In the genomic region with DNA sequence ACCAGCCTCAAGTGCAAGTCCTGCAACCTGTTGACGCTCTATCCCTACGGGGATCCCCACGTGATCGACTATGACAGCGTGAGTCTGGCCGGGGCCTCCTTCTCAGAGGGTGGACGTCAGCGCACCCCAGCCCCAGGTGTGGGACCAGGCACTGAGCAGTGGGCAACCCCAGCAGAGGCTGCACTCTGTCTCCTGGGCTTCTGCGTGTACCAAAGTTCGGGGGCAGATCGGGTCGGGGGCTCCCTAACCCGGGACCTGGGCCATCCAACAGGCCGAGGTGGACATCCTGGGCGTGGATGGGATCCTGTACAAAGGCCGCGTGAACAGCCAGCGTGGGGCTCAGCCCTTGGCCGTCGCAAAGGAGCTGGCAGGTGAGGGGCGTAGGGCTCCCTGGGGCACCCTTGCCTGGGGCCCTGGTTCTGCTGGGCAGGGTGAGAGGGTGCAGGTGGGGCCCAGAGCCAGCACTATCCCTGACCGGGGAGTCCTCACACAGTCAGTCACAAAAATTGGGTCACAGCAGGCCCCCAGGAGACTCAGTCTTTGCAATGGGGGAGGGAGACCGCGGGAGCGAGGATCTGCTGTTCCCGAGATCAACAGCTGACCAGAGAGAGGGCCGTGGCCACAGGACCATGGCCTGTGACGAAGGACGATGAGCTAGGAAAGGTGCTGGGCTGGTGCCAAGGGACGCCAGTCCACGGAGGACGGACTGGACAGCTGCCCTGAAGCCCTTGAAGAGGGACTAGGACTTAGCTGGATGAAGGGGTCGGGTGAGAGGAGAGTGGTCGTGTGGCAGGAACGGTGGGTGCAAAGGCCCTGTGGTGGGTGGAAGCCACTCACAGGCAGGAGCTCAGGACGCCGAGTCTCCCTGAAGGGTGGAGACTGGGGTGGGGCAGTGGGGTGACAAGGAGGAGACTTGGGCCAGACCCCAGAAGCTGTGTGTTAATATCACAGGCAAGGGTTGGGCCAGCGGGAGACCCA, we compare ENCODE assay signal across 1 cellular context.
TF ChIP-seq lines count a peak whose summit lies in the region.

No MANE protein-coding gene starts in this region.

TF ChIP-seq in HepG2, 621 proteins besides CTCF, POLR2A, EP300 and RAD21:
- TF ChIP-seq ADNP (CRISPR knock-in tag; IDR thresholded peaks at IDR 0.05) (no peak), CENPX (CRISPR knock-in tag; IDR thresholded peaks at IDR 0.05) (no peak), ZMYM3 (CRISPR knock-in tag; IDR thresholded peaks at IDR 0.05) (peak; percentile 71), MEIS2 (CRISPR knock-in tag; IDR thresholded peaks at IDR 0.05) (no peak), MTF1 (CRISPR knock-in tag; IDR thresholded peaks at IDR 0.05) (no peak)
- TF ChIP-seq, protein P1, sequence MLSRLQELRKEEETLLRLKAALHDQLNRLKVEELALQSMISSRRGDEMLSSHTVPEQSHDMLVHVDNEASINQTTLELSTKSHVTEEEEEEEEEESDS (CRISPR knock-in tag; IDR thresholded peaks at IDR 0.05; ENCODE audit: borderline replicate concordance): no peak
- TF ChIP-seq, protein P2, sequence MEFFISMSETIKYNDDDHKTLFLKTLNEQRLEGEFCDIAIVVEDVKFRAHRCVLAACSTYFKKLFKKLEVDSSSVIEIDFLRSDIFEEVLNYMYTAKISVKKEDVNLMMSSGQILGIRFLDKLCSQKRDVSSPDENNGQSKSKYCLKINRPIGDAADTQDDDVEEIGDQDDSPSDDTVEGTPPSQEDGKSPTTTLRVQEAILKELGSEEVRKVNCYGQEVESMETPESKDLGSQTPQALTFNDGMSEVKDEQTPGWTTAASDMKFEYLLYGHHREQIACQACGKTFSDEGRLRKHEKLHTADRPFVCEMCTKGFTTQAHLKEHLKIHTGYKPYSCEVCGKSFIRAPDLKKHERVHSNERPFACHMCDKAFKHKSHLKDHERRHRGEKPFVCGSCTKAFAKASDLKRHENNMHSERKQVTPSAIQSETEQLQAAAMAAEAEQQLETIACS (CRISPR knock-in tag; IDR thresholded peaks at IDR 0.05): no peak
- TF ChIP-seq, protein P3, sequence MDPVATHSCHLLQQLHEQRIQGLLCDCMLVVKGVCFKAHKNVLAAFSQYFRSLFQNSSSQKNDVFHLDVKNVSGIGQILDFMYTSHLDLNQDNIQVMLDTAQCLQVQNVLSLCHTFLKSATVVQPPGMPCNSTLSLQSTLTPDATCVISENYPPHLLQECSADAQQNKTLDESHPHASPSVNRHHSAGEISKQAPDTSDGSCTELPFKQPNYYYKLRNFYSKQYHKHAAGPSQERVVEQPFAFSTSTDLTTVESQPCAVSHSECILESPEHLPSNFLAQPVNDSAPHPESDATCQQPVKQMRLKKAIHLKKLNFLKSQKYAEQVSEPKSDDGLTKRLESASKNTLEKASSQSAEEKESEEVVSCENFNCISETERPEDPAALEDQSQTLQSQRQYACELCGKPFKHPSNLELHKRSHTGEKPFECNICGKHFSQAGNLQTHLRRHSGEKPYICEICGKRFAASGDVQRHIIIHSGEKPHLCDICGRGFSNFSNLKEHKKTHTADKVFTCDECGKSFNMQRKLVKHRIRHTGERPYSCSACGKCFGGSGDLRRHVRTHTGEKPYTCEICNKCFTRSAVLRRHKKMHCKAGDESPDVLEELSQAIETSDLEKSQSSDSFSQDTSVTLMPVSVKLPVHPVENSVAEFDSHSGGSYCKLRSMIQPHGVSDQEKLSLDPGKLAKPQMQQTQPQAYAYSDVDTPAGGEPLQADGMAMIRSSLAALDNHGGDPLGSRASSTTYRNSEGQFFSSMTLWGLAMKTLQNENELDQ (CRISPR knock-in tag; IDR thresholded peaks at IDR 0.05; ENCODE audit: borderline replicate concordance): no peak
- TF ChIP-seq, protein P4, sequence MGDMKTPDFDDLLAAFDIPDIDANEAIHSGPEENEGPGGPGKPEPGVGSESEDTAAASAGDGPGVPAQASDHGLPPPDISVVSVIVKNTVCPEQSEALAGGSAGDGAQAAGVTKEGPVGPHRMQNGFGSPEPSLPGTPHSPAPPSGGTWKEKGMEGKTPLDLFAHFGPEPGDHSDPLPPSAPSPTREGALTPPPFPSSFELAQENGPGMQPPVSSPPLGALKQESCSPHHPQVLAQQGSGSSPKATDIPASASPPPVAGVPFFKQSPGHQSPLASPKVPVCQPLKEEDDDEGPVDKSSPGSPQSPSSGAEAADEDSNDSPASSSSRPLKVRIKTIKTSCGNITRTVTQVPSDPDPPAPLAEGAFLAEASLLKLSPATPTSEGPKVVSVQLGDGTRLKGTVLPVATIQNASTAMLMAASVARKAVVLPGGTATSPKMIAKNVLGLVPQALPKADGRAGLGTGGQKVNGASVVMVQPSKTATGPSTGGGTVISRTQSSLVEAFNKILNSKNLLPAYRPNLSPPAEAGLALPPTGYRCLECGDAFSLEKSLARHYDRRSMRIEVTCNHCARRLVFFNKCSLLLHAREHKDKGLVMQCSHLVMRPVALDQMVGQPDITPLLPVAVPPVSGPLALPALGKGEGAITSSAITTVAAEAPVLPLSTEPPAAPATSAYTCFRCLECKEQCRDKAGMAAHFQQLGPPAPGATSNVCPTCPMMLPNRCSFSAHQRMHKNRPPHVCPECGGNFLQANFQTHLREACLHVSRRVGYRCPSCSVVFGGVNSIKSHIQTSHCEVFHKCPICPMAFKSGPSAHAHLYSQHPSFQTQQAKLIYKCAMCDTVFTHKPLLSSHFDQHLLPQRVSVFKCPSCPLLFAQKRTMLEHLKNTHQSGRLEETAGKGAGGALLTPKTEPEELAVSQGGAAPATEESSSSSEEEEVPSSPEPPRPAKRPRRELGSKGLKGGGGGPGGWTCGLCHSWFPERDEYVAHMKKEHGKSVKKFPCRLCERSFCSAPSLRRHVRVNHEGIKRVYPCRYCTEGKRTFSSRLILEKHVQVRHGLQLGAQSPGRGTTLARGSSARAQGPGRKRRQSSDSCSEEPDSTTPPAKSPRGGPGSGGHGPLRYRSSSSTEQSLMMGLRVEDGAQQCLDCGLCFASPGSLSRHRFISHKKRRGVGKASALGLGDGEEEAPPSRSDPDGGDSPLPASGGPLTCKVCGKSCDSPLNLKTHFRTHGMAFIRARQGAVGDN (CRISPR knock-in tag; IDR thresholded peaks at IDR 0.05): 0 out of 2 replicates have a peak, but pooled peaks have one; percentile 21
- TF ChIP-seq, protein P5, sequence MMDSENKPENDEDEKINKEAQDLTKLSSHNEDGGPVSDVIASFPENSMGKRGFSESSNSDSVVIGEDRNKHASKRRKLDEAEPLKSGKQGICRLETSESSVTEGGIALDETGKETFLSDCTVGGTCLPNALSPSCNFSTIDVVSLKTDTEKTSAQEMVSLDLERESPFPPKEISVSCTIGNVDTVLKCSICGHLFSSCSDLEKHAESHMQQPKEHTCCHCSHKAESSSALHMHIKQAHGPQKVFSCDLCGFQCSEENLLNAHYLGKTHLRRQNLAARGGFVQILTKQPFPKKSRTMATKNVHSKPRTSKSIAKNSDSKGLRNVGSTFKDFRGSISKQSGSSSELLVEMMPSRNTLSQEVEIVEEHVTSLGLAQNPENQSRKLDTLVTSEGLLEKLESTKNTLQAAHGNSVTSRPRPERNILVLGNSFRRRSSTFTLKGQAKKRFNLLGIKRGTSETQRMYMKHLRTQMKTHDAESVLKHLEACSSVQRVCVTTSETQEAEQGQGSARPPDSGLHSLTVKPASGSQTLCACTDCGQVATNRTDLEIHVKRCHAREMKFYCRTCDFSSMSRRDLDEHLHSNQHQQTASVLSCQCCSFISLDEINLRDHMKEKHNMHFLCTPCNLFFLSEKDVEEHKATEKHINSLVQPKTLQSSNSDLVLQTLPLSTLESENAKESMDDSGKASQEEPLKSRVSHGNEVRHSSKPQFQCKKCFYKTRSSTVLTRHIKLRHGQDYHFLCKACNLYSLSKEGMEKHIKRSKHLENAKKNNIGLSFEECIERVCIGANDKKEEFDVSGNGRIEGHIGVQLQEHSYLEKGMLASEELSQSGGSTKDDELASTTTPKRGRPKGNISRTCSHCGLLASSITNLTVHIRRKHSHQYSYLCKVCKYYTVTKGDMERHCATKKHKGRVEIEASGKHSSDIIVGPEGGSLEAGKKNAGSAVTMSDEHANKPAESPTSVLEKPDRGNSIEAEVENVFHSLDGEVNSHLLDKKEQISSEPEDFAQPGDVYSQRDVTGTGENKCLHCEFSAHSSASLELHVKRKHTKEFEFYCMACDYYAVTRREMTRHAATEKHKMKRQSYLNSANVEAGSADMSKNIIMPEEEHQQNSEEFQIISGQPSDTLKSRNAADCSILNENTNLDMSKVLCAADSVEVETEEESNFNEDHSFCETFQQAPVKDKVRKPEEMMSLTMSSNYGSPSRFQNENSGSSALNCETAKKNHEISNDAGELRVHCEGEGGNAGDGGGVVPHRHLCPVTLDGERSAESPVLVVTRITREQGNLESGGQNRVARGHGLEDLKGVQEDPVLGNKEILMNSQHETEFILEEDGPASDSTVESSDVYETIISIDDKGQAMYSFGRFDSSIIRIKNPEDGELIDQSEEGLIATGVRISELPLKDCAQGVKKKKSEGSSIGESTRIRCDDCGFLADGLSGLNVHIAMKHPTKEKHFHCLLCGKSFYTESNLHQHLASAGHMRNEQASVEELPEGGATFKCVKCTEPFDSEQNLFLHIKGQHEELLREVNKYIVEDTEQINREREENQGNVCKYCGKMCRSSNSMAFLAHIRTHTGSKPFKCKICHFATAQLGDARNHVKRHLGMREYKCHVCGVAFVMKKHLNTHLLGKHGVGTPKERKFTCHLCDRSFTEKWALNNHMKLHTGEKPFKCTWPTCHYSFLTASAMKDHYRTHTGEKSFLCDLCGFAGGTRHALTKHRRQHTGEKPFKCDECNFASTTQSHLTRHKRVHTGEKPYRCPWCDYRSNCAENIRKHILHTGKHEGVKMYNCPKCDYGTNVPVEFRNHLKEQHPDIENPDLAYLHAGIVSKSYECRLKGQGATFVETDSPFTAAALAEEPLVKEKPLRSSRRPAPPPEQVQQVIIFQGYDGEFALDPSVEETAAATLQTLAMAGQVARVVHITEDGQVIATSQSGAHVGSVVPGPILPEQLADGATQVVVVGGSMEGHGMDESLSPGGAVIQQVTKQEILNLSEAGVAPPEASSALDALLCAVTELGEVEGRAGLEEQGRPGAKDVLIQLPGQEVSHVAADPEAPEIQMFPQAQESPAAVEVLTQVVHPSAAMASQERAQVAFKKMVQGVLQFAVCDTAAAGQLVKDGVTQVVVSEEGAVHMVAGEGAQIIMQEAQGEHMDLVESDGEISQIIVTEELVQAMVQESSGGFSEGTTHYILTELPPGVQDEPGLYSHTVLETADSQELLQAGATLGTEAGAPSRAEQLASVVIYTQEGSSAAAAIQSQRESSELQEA (CRISPR knock-in tag; IDR thresholded peaks at IDR 0.05; ENCODE audit: not compliant biosample characterization): no peak
